3 cellular contexts compared by ENCODE assay signal in genomic region chr7:155466814-155467675, GRCh38.
TF ChIP-seq lines count a peak whose summit lies in the region.

No MANE protein-coding gene starts in this region.

TF ChIP-seq in IMR-90, 13 proteins besides CTCF, POLR2A, EP300 and RAD21 (continued from another document):
- TF ChIP-seq CEBPB (IDR thresholded peaks at IDR 0.05; ENCODE audit: low read depth, low read length): no peak
- TF ChIP-seq USF2 (IDR thresholded peaks at IDR 0.05; ENCODE audit: low read depth, low read length): no peak
- TF ChIP-seq MAFK (IDR thresholded peaks at IDR 0.05; ENCODE audit: low read depth, low read length): no peak
- TF ChIP-seq RCOR1 (IDR thresholded peaks at IDR 0.05; ENCODE audit: insufficient replicate concordance, low read length): no peak
- TF ChIP-seq MXI1 (IDR thresholded peaks at IDR 0.05; ENCODE audit: borderline replicate concordance, low read depth, low read length): no peak
- TF ChIP-seq FOS (IDR thresholded peaks at IDR 0.05; ENCODE audit: low read depth, low read length): no peak
- no peak for TF ChIP-seq CHD1 (IDR thresholded peaks at IDR 0.05; ENCODE audit: low read depth, low read length)
- no peak for TF ChIP-seq RFX5 (IDR thresholded peaks at IDR 0.05; ENCODE audit: low read depth, low read length)
- no peak for TF ChIP-seq ELK1 (IDR thresholded peaks at IDR 0.05; ENCODE audit: borderline replicate concordance, low read depth, low read length)
- TF ChIP-seq SMC3 (IDR thresholded peaks at IDR 0.05; ENCODE audit: low read depth, low read length): no peak
TF ChIP-seq in IMR-90: peak in this region for 0.

TF ChIP-seq in K562, 482 proteins besides CTCF, POLR2A, EP300 and RAD21 (continued from another document):
- TF ChIP-seq ZBTB33 (CRISPR knock-in tag; IDR thresholded peaks at IDR 0.05): 0 out of 2 replicates have a peak, but pooled peaks have one; percentile 34
- TF ChIP-seq ZNF57 (CRISPR knock-in tag; IDR thresholded peaks at IDR 0.05): no peak
- no peak for TF ChIP-seq TEAD4 (IDR thresholded peaks at IDR 0.05; ENCODE audit: low read length)
- TF ChIP-seq TEAD4 (CRISPR knock-in tag; IDR thresholded peaks at IDR 0.05; ENCODE audit: borderline replicate concordance): no peak
- TF ChIP-seq RBM14 (IDR thresholded peaks at IDR 0.05; ENCODE audit: borderline replicate concordance, insufficient read depth, low read depth, low read length): 0 out of 2 replicates have a peak, but pooled peaks have one; percentile 67
TF ChIP-seq in K562: peak in this region for 2.

TF ChIP-seq in HEK293T, 16 proteins besides CTCF, POLR2A, EP300 and RAD21 (continued from another document):
- TF ChIP-seq FOXK2 (IDR thresholded peaks at IDR 0.05): no peak
- TF ChIP-seq LEF1 (IDR thresholded peaks at IDR 0.05; ENCODE audit: borderline replicate concordance): no peak
- TF ChIP-seq CTBP1 (IDR thresholded peaks at IDR 0.05; ENCODE audit: borderline replicate concordance): no peak
- no peak for TF ChIP-seq L3MBTL2 (conservative IDR thresholded peaks at IDR 0.05)
- TF ChIP-seq FOXA1 (IDR thresholded peaks at IDR 0.05): no peak
- TF ChIP-seq ZNF384 (IDR thresholded peaks at IDR 0.05): no peak
- TF ChIP-seq FOXM1 (IDR thresholded peaks at IDR 0.05; ENCODE audit: borderline replicate concordance): no peak
- TF ChIP-seq HDGF (IDR thresholded peaks at IDR 0.05; ENCODE audit: borderline replicate concordance): no peak
- no peak for TF ChIP-seq ARNT (IDR thresholded peaks at IDR 0.05)
- no peak for TF ChIP-seq SP1 (IDR thresholded peaks at IDR 0.05)
- no peak for TF ChIP-seq PKNOX1 (IDR thresholded peaks at IDR 0.05)
- TF ChIP-seq TARDBP (IDR thresholded peaks at IDR 0.05): no peak
- TF ChIP-seq BHLHE40 (IDR thresholded peaks at IDR 0.05; ENCODE audit: borderline replicate concordance): no peak
